In the genomic region with DNA sequence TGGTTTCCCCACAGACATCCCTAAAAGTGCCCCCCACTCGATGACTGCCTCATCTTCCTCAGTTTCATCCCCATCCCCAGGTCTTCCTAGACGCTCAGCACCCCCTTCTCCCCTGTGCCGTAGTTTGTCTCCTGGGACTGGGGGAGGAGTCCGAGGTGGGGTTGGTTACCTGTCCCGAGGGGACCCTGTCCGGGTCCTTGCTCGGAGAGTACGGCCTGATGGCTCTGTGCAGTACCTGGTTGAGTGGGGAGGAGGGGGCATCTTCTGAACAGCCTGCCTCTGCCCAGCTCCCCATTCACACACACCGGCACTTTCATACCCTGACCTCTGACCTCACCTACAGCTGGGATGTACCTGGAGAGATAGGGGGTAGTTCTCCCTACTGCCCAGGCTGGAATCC, we compare ENCODE assay signal across 11 cellular contexts. TPM values are rescaled to one million over a fixed set of nuclear protein-coding genes. Genes with fewer than 3 reads are reported as not detected.
DNase-seq lines count a peak whose midpoint lies in the region; ATAC-seq and TF ChIP-seq lines count a peak whose summit lies in the region.
"Had no signal": no experiment of that assay in that cellular context is flagged by ENCODE, and none has a peak within 500 bp of the region (broad histone marks: within the 10 kb centered on the region; RNA-seq: fewer than 3 reads in every experiment).

No MANE protein-coding gene starts in this region.

- no CpG with 5 or more reads among the region's 9 CpGs for WGBS in neuronal stem cell (ENCODE audit: extremely low coverage in 2 of 2, insufficient read length in 2 of 2, insufficient replicate concordance in 1 of 2), 2 donors
- WGBS in heart right ventricle, 2 donors = 73 to 78% methylated on average over 9 of the region's 9 CpGs

- no peak overlapping the region for H2BK12ac ChIP-seq in neuronal stem cell (ENCODE audit: low read length)

- intact Hi-C loops in PC-3 (cut with micrococcal nuclease) (loop anchor here (10.0 kb wide), 1 partner anchor 211 kb away; the partner anchor contains the start of genes HSD17B8, RING1, RXRB and SLC39A7), heart right ventricle (cut with DNase I) (loop anchor here in 3 of 10 donors (10.0 kb wide), 2 partner anchors 101 to 1751 kb away; partner anchors contain the start of genes TAPBP (in 2 of the 3), ZBTB22 (in 2 of the 3), C6orf47 (in 1 of the 3) and CSNK2B (in 1 of the 3))

- H3K79me2 ChIP-seq in DND-41 (ENCODE audit: insufficient read depth, low read length) = peaks cover 69% of the 10 kb centered on the region
- peaks cover 35% of the 10 kb centered on the region for H3K79me2 ChIP-seq in PC-3 (ENCODE audit: low read length)

- no peak overlapping the region for H4K8ac ChIP-seq in neuronal stem cell (ENCODE audit: low read depth, low read length)

- H2BK15ac ChIP-seq in neuronal stem cell (ENCODE audit: low read length) = no peak overlapping the region

- H3K14ac ChIP-seq in neuronal stem cell (ENCODE audit: low read length) = no peak overlapping the region

- CTCF ChIA-PET in PC-3 (lab: Charles Lee) = no interaction called here

- no peak overlapping the region for H4K91ac ChIP-seq in neuronal stem cell (ENCODE audit: low read depth, low read length, poor library complexity)

- peaks cover 46% of the 10 kb centered on the region for H3K36me3 ChIP-seq in DND-41 (ENCODE audit: insufficient read depth, low read length)
- peaks cover 21% of the 10 kb centered on the region; the same call in 1 of the 2 replicates for H3K36me3 ChIP-seq in PC-3 (ENCODE audit: low read depth, low read length)
- no peaks in the 10 kb centered on the region for H3K36me3 ChIP-seq in endocrine pancreas (ENCODE audit: control insufficient read depth, insufficient read depth, low read length)
- peaks cover 36 to 51% of the 10 kb centered on the region in 2 donors for H3K36me3 ChIP-seq in neuronal stem cell (replicated peaks in 1 of 2; ENCODE audit: control insufficient read depth in 2 of 2, insufficient read depth in 2 of 2, low read length in 2 of 2)
- peaks cover 0 to 50% (median 21%) of the 10 kb centered on the region in 9 donors for H3K36me3 ChIP-seq in heart right ventricle

- TF ChIP-seq CTCF in DND-41 (IDR thresholded peaks at IDR 0.05; ENCODE audit: borderline replicate concordance, extremely low read depth, low read length, poor library complexity, severe bottlenecking) = no peak
- TF ChIP-seq CTCF in PC-3 (conservative IDR thresholded peaks at IDR 0.05; ENCODE audit: low read depth, low read length) = no peak
- TF ChIP-seq CTCF in heart right ventricle (IDR thresholded peaks at IDR 0.05) = no peak

- H3K9me2 ChIP-seq in PC-3 (replicated peaks; ENCODE audit: low read length) = no peaks in the 10 kb centered on the region

- BruUV-seq in PC-3 (replicated peaks; lab: Mats Ljungman, UMichigan) = no TSS peak

- H4K20me1 ChIP-seq in DND-41 (ENCODE audit: insufficient read depth, low read length) = peaks cover 29% of the 10 kb centered on the region; the same call in 1 of the 2 replicates
- no peaks in the 10 kb centered on the region for H4K20me1 ChIP-seq in PC-3 (ENCODE audit: low read length)

- H3K23ac ChIP-seq in neuronal stem cell (ENCODE audit: low read depth, low read length, poor library complexity) = no peak overlapping the region

- H2AFZ ChIP-seq in DND-41 (ENCODE audit: low read depth, low read length) (no peak overlapping the region), PC-3 (ENCODE audit: low read length) (no peak overlapping the region), neuronal stem cell (ENCODE audit: low read length) (no peak overlapping the region)

- no peak overlapping the region for H2BK5ac ChIP-seq in neuronal stem cell (ENCODE audit: low read length)

- H3K27ac ChIP-seq in DND-41 (ENCODE audit: low read length) (no peak overlapping the region), PC-3 (ENCODE audit: low read length) (no peak overlapping the region), neuronal stem cell (replicated peaks; ENCODE audit: low read length) (no peak overlapping the region), heart right ventricle (peak overlapping the region in 1 of 10 donors; percentile 94)

- no peak overlapping the region for H3K4ac ChIP-seq in neuronal stem cell (ENCODE audit: low read length)

- H3K4me3 ChIP-seq in DND-41 (ENCODE audit: low read depth in 1 of 2, low read length in 2 of 2) = peak overlapping the region in 1 of 2 experiments; percentile 9; a peak in 1 of 4 replicates
- peak overlapping the region; percentile 81 for H3K4me3 ChIP-seq in PC-3 (ENCODE audit: low read length)
- peak overlapping the region; percentile 70 for H3K4me3 ChIP-seq in endocrine pancreas (ENCODE audit: control insufficient read depth, insufficient read depth, low read length)
- H3K4me3 ChIP-seq in neuronal stem cell (ENCODE audit: low read length in 2 of 2) = peak overlapping the region; percentile 10 to 80
- H3K4me3 ChIP-seq in heart right ventricle = no peak overlapping the region
- H3K4me3 ChIP-seq: tibial nerve had no signal

- POLR2A ChIA-PET in PC-3 (lab: Charles Lee; ENCODE audit: unreplicated experiment) = no interaction called here

- DNase-seq in DND-41 (no peak), PC-3 (no peak), neuronal stem cell (ENCODE audit: low spot score) (no peak), middle frontal gyrus (ENCODE audit: extremely low spot score, low spot score) (no peak), NCI-H146 (lab: John Stamatoyannopoulos, UW) (no peak), erythroblast (lab: John Stamatoyannopoulos, UW) (no peak), heart right ventricle (no peak)
- DNase-seq: NCI-H226 had no signal

- H3K27me3 ChIP-seq in DND-41 (ENCODE audit: insufficient read depth, low read length, poor library complexity) = no peaks in the 10 kb centered on the region
- no peaks in the 10 kb centered on the region for H3K27me3 ChIP-seq in PC-3 (ENCODE audit: low read length)
- no peaks in the 10 kb centered on the region for H3K27me3 ChIP-seq in endocrine pancreas (ENCODE audit: control insufficient read depth, insufficient read depth, low read length)
- H3K27me3 ChIP-seq in neuronal stem cell (ENCODE audit: control insufficient read depth in 3 of 3, insufficient read depth in 3 of 3, low read depth in 1 of 3, low read length in 3 of 3) = no peaks in the 10 kb centered on the region
- no peaks in the 10 kb centered on the region for H3K27me3 ChIP-seq in heart right ventricle
- H3K27me3 ChIP-seq: cardiac muscle cell, tibial nerve had no signal

- H3K4me2 ChIP-seq in DND-41 (ENCODE audit: insufficient read depth, low read length) (peak overlapping the region; percentile 87), PC-3 (ENCODE audit: low read length) (peak overlapping the region; percentile 99), neuronal stem cell (ENCODE audit: insufficient read depth, low read length, poor library complexity, severe bottlenecking) (peak overlapping the region; percentile 11)

- H2BK120ac ChIP-seq in neuronal stem cell (ENCODE audit: low read depth, low read length) = no peak overlapping the region

- ATAC-seq in DND-41 (ENCODE audit: insufficient read depth, low read depth) = no peak
- no peak for ATAC-seq in PC-3
- ATAC-seq in heart right ventricle = no peak

- H3K4me1 ChIP-seq in DND-41 (ENCODE audit: insufficient read depth, low read length) (peaks cover 80% of the 10 kb centered on the region), PC-3 (ENCODE audit: insufficient read depth, low read length) (peaks cover 28% of the 10 kb centered on the region), endocrine pancreas (ENCODE audit: control insufficient read depth, insufficient read depth, low read length) (no peaks in the 10 kb centered on the region), neuronal stem cell (ENCODE audit: control insufficient read depth in 2 of 2, insufficient read depth in 1 of 2, low read depth in 1 of 2, low read length in 2 of 2) (peaks cover 18 to 26% of the 10 kb centered on the region in 2 donors), heart right ventricle (peaks cover 23 to 65% (median 56%) of the 10 kb centered on the region in 9 donors)

- no peak for TF ChIP-seq POLR2A in erythroblast (IDR thresholded peaks at IDR 0.05; ENCODE audit: low read length)

- H2AK5ac ChIP-seq in neuronal stem cell (ENCODE audit: low read depth, low read length) = no peak overlapping the region

- no peaks in the 10 kb centered on the region for H3F3A ChIP-seq in PC-3 (ENCODE audit: low read length, unreplicated experiment)

- no peaks in the 10 kb centered on the region for H3K9me3 ChIP-seq in DND-41 (ENCODE audit: insufficient read depth, low read length, severe bottlenecking)
- H3K9me3 ChIP-seq in PC-3 (ENCODE audit: low read length) = no peaks in the 10 kb centered on the region
- no peaks in the 10 kb centered on the region for H3K9me3 ChIP-seq in endocrine pancreas (ENCODE audit: control insufficient read depth, low read length)
- H3K9me3 ChIP-seq in neuronal stem cell (replicated peaks in 1 of 2; ENCODE audit: control insufficient read depth in 2 of 2, insufficient read depth in 1 of 2, low read depth in 1 of 2, low read length in 2 of 2) = no peaks in the 10 kb centered on the region
- H3K9me3 ChIP-seq in heart right ventricle = no peaks in the 10 kb centered on the region
- H3K9me3 ChIP-seq: tibial nerve had no signal

- no peak overlapping the region for H3K9ac ChIP-seq in DND-41 (ENCODE audit: low read depth, low read length)
- no peak overlapping the region for H3K9ac ChIP-seq in PC-3 (ENCODE audit: low read length)
- H3K9ac ChIP-seq in endocrine pancreas (ENCODE audit: control insufficient read depth, insufficient read depth, low read length) = peak overlapping the region; percentile 47
- H3K9ac ChIP-seq in neuronal stem cell (ENCODE audit: low read depth, low read length, poor library complexity) = no peak overlapping the region

- no peak overlapping the region for H3K18ac ChIP-seq in neuronal stem cell (ENCODE audit: low read length)

- no peaks in the 10 kb centered on the region for H3K79me1 ChIP-seq in neuronal stem cell (ENCODE audit: low read depth, low read length)

RNA-seq across cellular contexts. Expression of gene CUTA, which starts 2.1 kb away (rescaled TPM):
- 227 and 242 TPM in 2 replicates for total RNA-seq in PC-3 (2014; rRNA removed)
- 434 TPM for polyA plus RNA-seq in neuronal stem cell (2013, experiment 1 of 2)
- 420 TPM for polyA plus RNA-seq in neuronal stem cell (2013, experiment 2 of 2)
- total RNA-seq in heart right ventricle = 100 to 1,000 TPM in 9 of 10 donors, 10 to 100 TPM in 1; 99.8 to 132 (median 114) TPM
- polyA plus RNA-seq in heart right ventricle = 100 to 1,000 TPM in 1 of 2 donors, 10 to 100 TPM in 1; 94.7 to 161 TPM

RNA-seq across cellular contexts. Expression of gene SYNGAP1, which starts 4.0 kb away (rescaled TPM):
- 1.9 and 2.9 TPM in 2 replicates for total RNA-seq in PC-3 (2014; rRNA removed)
- 57.5 TPM for polyA plus RNA-seq in neuronal stem cell (2013, experiment 1 of 2)
- polyA plus RNA-seq in neuronal stem cell (2013, experiment 2 of 2) = 54.1 TPM
- total RNA-seq in heart right ventricle = 1 to 10 TPM; 3.6 to 8.5 (median 5.7) TPM
- 10 to 100 TPM in 1 of 2 donors, 1 to 10 TPM in 1; 3.1 to 10.2 TPM for polyA plus RNA-seq in heart right ventricle

RNA-seq across cellular contexts. Expression of gene PHF1, which starts 5.0 kb away (rescaled TPM):
- total RNA-seq in PC-3 (2014; rRNA removed) (36.6 and 40.3 TPM in 2 replicates), heart right ventricle (10 to 100 TPM; 36.2 to 61.2 (median 48.9) TPM)
- polyA plus RNA-seq in neuronal stem cell (2013, experiment 1 of 2) = 69.5 TPM
- polyA plus RNA-seq in neuronal stem cell (2013, experiment 2 of 2) = 68.8 TPM
- polyA plus RNA-seq in heart right ventricle = 100 to 1,000 TPM in 1 of 2 donors, 10 to 100 TPM in 1; 59.5 to 125 TPM

RNA-seq across cellular contexts. Expression of gene KIFC1, which starts 24.2 kb away (rescaled TPM):
- total RNA-seq in PC-3 (2014; rRNA removed) (60.6 and 66.7 TPM in 2 replicates), heart right ventricle (1 to 10 TPM in 2 of 10 donors, under 1 TPM in 6, not detected in 2; 0.09 to 6.1 (median 0.36) TPM)
- polyA plus RNA-seq in neuronal stem cell (2013, experiment 1 of 2) = 84.1 TPM
- polyA plus RNA-seq in neuronal stem cell (2013, experiment 2 of 2) = 83.4 TPM
- under 1 TPM; 0.28 to 0.29 TPM for polyA plus RNA-seq in heart right ventricle

RNA-seq across cellular contexts. Expression of gene ZBTB9, which starts 38.5 kb away (rescaled TPM):
- total RNA-seq in PC-3 (2014; rRNA removed) (7.0 and 9.1 TPM in 2 replicates), heart right ventricle (1 to 10 TPM; 2.7 to 6.5 (median 4.9) TPM)
- polyA plus RNA-seq in neuronal stem cell (2013, experiment 1 of 2) = 7.6 TPM
- polyA plus RNA-seq in neuronal stem cell (2013, experiment 2 of 2) = 7.2 TPM
- polyA plus RNA-seq in heart right ventricle = 1 to 10 TPM; 1.2 to 4.3 TPM

Comparison
In these comparisons a context has a peak if more than half of its experiments do, and no peak if none do; other contexts are left out.
1. H3K4me2 ChIP-seq: peak in every context shown above with its lines; median percentile 99 in PC-3; 87 in DND-41; 11 in neuronal stem cell.
2. H3K4me3 ChIP-seq: peak in PC-3 (single experiment), endocrine pancreas (single experiment) and neuronal stem cell (2 of 2); none in heart right ventricle (0 of 10).